29 cellular contexts compared by ENCODE assay signal in the genomic region with DNA sequence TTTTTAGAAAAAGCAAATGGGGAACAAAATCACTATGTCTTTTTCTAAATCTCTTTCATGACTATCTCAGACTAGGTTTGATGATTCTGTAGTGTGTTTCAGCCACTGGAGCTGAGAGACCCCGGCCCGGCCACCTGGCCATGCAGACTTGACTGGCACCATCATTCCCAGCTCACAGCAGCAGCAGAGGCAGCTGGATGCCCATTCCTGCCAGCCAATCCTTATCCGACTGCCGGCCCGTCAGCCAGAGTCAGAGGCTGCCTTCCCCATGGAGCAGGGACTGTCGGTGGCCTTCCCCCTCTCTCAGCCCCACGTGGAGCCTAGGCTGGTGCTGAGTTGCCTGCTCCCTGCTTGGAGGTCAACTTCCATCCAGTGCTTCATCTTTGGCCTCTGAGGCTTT.
"Had no signal": no experiment of that assay in that cellular context is flagged by ENCODE, and none has a peak within 500 bp of the region (broad histone marks: within the 10 kb centered on the region; RNA-seq: fewer than 3 reads in every experiment).

No MANE protein-coding gene starts in this region.

- H3K9me3 Mint-ChIP-seq: activated B cell treated with CpG ODN at 0.5 μM for 24 hours; activated CD4-positive, alpha-beta memory T cell treated with anti-CD3 and anti-CD28 coated beads for 36 hours; activated CD4-positive, alpha-beta T cell treated with anti-CD3 and anti-CD28 coated beads, Interleukin-2, amount 10 ng/mL, durations not matched to agents 24 days and 14 days; activated naive CD4-positive, alpha-beta T cell treated with anti-CD3 and anti-CD28 coated beads, Interleukin-2, amount 50 U/mL, for 72 hours; activated naive CD8-positive, alpha-beta T cell treated with anti-CD3 and anti-CD28 coated beads, Interleukin-2, amount 50 U/mL, for 24 hours; activated T-cell treated with anti-CD3 and anti-CD28 coated beads, Interleukin-2, amount 50 U/mL, for 4 hours; T-helper 1 cell treated with Interleukin-12 subunit alpha and Interleukin-12 subunit beta and Interleukin-4 antibody, amounts not matched to agents 30 μg/mL and 1 μg/mL, for 36 hours had no signal

- H3K27ac Mint-ChIP-seq: activated CD4-positive, alpha-beta memory T cell treated with anti-CD3 and anti-CD28 coated beads for 36 hours; activated CD4-positive, alpha-beta T cell treated with anti-CD3 and anti-CD28 coated beads, Interleukin-2, amount 10 ng/mL, durations not matched to agents 24 days and 14 days; activated naive CD4-positive, alpha-beta T cell treated with anti-CD3 and anti-CD28 coated beads, Interleukin-2, amount 50 U/mL, for 72 hours; activated naive CD8-positive, alpha-beta T cell treated with anti-CD3 and anti-CD28 coated beads, Interleukin-2, amount 50 U/mL, for 24 hours; T-helper 1 cell treated with Interleukin-12 subunit alpha and Interleukin-12 subunit beta and Interleukin-4 antibody, amounts not matched to agents 30 μg/mL and 1 μg/mL, for 36 hours had no signal

- H3K4me1 ChIP-seq: SJSA1 had no signal

- ATAC-seq: activated naive CD8-positive, alpha-beta T cell treated with anti-CD3 and anti-CD28 coated beads, Interleukin-2, amount 50 U/mL, for 24 hours; activated T-cell treated with anti-CD3 and anti-CD28 coated beads, Interleukin-2, amount 50 U/mL, for 4 hours; body of pancreas had no signal

- H3K36me3 ChIP-seq: ascending aorta, Peyer's patch, SJSA1 had no signal

- H3K27me3 Mint-ChIP-seq: activated B cell treated with CpG ODN at 0.5 μM for 24 hours had no signal

- H3K4me3 Mint-ChIP-seq: activated B cell treated with CpG ODN at 0.5 μM for 24 hours; activated CD4-positive, alpha-beta memory T cell treated with anti-CD3 and anti-CD28 coated beads for 36 hours; activated CD4-positive, alpha-beta T cell treated with anti-CD3 and anti-CD28 coated beads, Interleukin-2, amount 10 ng/mL, durations not matched to agents 24 days and 14 days; activated naive CD8-positive, alpha-beta T cell treated with anti-CD3 and anti-CD28 coated beads, Interleukin-2, amount 50 U/mL, for 24 hours; activated T-cell treated with anti-CD3 and anti-CD28 coated beads, Interleukin-2, amount 50 U/mL, for 4 hours; T-helper 1 cell treated with Interleukin-12 subunit alpha and Interleukin-12 subunit beta and Interleukin-4 antibody, amounts not matched to agents 30 μg/mL and 1 μg/mL, for 36 hours had no signal

- H3K9me3 ChIP-seq: ascending aorta, body of pancreas, Peyer's patch, SJSA1 had no signal

- H3K36me3 Mint-ChIP-seq: activated CD4-positive, alpha-beta memory T cell treated with anti-CD3 and anti-CD28 coated beads for 36 hours; activated naive CD4-positive, alpha-beta T cell treated with anti-CD3 and anti-CD28 coated beads, Interleukin-2, amount 50 U/mL, for 72 hours had no signal

- H3K4me3 ChIP-seq: ascending aorta, body of pancreas, Peyer's patch, SJSA1 had no signal

- H3K27ac ChIP-seq: RWPE1, SJSA1 had no signal

- H3K27me3 ChIP-seq: ascending aorta, body of pancreas, Peyer's patch, SJSA1 had no signal

- DNase-seq: activated B cell treated with CpG ODN at 0.5 μM for 24 hours; activated CD4-positive, alpha-beta memory T cell treated with anti-CD3 and anti-CD28 coated beads for 36 hours; activated CD4-positive, alpha-beta T cell treated with anti-CD3 and anti-CD28 coated beads for 1 hour; activated CD4-positive, alpha-beta T cell treated with anti-CD3 and anti-CD28 coated beads, Interleukin-2, amount 10 ng/mL, durations not matched to agents 24 days and 14 days; activated CD8-positive, alpha-beta memory T cell treated with anti-CD3 and anti-CD28 coated beads for 24 hours; activated effector memory CD4-positive, alpha-beta T cell treated with anti-CD3 and anti-CD28 coated beads, Interleukin-2, amount 50 U/mL, for 16 hours; activated naive CD4-positive, alpha-beta T cell treated with Interleukin-2 at 50 U/mL for 16 hours; activated naive CD8-positive, alpha-beta T cell treated with anti-CD3 and anti-CD28 coated beads, Interleukin-2, amount 50 U/mL, for 24 hours; activated T-cell treated with anti-CD3 and anti-CD28 coated beads, Interleukin-2, amount 50 U/mL, for 4 hours; amniotic stem cell; body of pancreas; central memory CD4-positive, alpha-beta T cell; Kasumi-1; KBM-7; NCI-H1048; NCI-H146; NCI-H1930; NCI-H2171 treated with DMSO at 0.1 percent for 48 hours; NCI-H345; NCI-H510A; NCI-H69; SHP77; T-helper 9 cell had no signal
